Comparison of ENCODE assay signal across 2 cellular contexts in genomic region chr1:167790117-167790516, GRCh38.
TF ChIP-seq lines count a peak whose summit lies in the region.

No MANE protein-coding gene starts in this region.

TF ChIP-seq in SK-N-SH treated with all-trans-retinoic acid at 6 μM for 48 hours, 23 proteins besides CTCF, POLR2A, EP300 and RAD21 (continued from another document):
- TF ChIP-seq PATZ1 (CRISPR knock-in tag; IDR thresholded peaks at IDR 0.05; ENCODE audit: borderline replicate concordance) (no peak), CREB5 (CRISPR knock-in tag; IDR thresholded peaks at IDR 0.05; ENCODE audit: low read depth) (no peak), ZC3H10 (CRISPR knock-in tag; IDR thresholded peaks at IDR 0.05) (no peak), GLIS3 (CRISPR knock-in tag; IDR thresholded peaks at IDR 0.05) (no peak), TSHZ2 (CRISPR knock-in tag; IDR thresholded peaks at IDR 0.05) (no peak), ZNF565 (CRISPR knock-in tag; conservative IDR thresholded peaks at IDR 0.05; ENCODE audit: low read depth) (no peak)

TF ChIP-seq in SK-N-SH, 30 proteins besides CTCF, POLR2A, EP300 and RAD21 (continued from another document):
- TF ChIP-seq USF2 (IDR thresholded peaks at IDR 0.05; ENCODE audit: borderline replicate concordance, low read depth, low read length): no peak
- TF ChIP-seq SMC3 (IDR thresholded peaks at IDR 0.05; ENCODE audit: low read depth, low read length): no peak
- TF ChIP-seq PBX3 (IDR thresholded peaks at IDR 0.05): no peak
